8 cellular contexts compared by ENCODE assay signal in the genomic region with DNA sequence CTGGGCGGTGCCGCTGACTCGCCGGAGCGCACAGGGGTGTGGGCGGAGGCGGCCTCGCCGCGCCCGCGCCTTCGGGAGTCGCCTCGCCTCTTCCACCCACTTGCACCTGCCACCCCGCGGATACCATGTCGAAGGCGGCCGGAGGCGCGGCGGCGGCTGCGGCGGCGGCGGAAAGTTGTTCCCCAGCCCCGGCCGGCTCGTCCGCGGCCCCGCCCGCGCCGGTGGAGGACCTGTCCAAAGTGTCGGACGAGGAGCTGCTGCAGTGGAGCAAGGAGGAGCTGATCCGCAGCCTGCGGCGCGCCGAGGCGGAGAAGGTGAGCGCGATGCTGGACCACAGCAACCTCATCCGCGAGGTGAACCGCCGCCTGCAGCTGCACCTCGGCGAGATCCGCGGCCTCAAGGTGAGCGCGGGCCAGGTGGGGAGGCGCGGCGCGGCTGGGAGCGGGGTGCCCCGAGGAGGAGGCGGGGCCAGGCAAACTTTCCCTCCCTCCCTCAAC. TPM values are rescaled to one million over a fixed set of nuclear protein-coding genes. Genes with fewer than 3 reads are reported as not detected.
A peak's percentile ranks its signal among the peaks of the same experiment; 100 is the strongest.
DNase-seq lines count a peak whose midpoint lies in the region; ATAC-seq, FAIRE-seq and TF ChIP-seq lines count a peak whose summit lies in the region.

No MANE protein-coding gene starts in this region.

- H3K36me3 Mint-ChIP-seq in activated naive CD8-positive, alpha-beta T cell treated with anti-CD3 and anti-CD28 coated beads for 36 hours = no peaks in the 10 kb centered on the region

- H3K9me3 ChIP-seq in iPS-20b (ENCODE audit: insufficient read depth, low read depth, low read length) (no peaks in the 10 kb centered on the region), stomach smooth muscle (ENCODE audit: control insufficient read depth in 2 of 2, low read length in 2 of 2) (no peaks in the 10 kb centered on the region)

- no peak for FAIRE-seq in GM12891 (lab: Jason Lieb, UNC)

- H3K4me3 ChIP-seq in iPS-20b (ENCODE audit: low read length) (peak overlapping the region; percentile 68; the same call in 1 of the 2 replicates), stomach smooth muscle (ENCODE audit: low read length in 2 of 2) (peak overlapping the region; percentile 65 to 75)

- H3K27ac Mint-ChIP-seq in activated naive CD8-positive, alpha-beta T cell treated with anti-CD3 and anti-CD28 coated beads for 36 hours = no peak overlapping the region

- H3K9ac ChIP-seq in iPS-20b (ENCODE audit: low read depth, low read length) (no peak overlapping the region), stomach smooth muscle (ENCODE audit: low read length in 2 of 2) (no peak overlapping the region)

- H3K27me3 ChIP-seq in iPS-20b (ENCODE audit: insufficient read depth, low read length) = peaks cover 100% of the 10 kb centered on the region
- peaks cover 11 to 27% of the 10 kb centered on the region in 2 donors for H3K27me3 ChIP-seq in stomach smooth muscle (ENCODE audit: control insufficient read depth in 1 of 2, insufficient read depth in 2 of 2, low read length in 2 of 2)

- TF ChIP-seq POLR2A in GM12891 (IDR thresholded peaks at IDR 0.05; ENCODE audit: low read depth, low read length) = no peak

- H3K36me3 ChIP-seq in iPS-20b (ENCODE audit: insufficient read depth, low read depth, low read length) (no peaks in the 10 kb centered on the region), stomach smooth muscle (ENCODE audit: control insufficient read depth in 2 of 2, insufficient read depth in 2 of 2, low read length in 2 of 2) (no peaks in the 10 kb centered on the region)

- no peak overlapping the region for H3K27ac ChIP-seq in iPS-20b (ENCODE audit: low read length)
- H3K27ac ChIP-seq in stomach smooth muscle (ENCODE audit: low read length) = no peak overlapping the region

- DNase-seq in ELF-1 (ENCODE audit: low read depth, low spot score) (peak; percentile 59), GM12891 (ENCODE audit: insufficient read length, low spot score) (no peak), HuH-7 (ENCODE audit: low spot score) (no peak)
- peak; percentile 5 for DNase-seq in activated naive CD8-positive, alpha-beta T cell treated with anti-CD3 and anti-CD28 coated beads for 36 hours

- no peaks in the 10 kb centered on the region for H3K4me1 Mint-ChIP-seq in activated naive CD8-positive, alpha-beta T cell treated with anti-CD3 and anti-CD28 coated beads for 36 hours

- H3K9me3 Mint-ChIP-seq in activated naive CD8-positive, alpha-beta T cell treated with anti-CD3 and anti-CD28 coated beads for 36 hours = no peaks in the 10 kb centered on the region

- no peak overlapping the region for H3K4me3 Mint-ChIP-seq in activated naive CD8-positive, alpha-beta T cell treated with anti-CD3 and anti-CD28 coated beads for 36 hours

- ATAC-seq in HG02798 (IDR thresholded peaks at IDR 0.05; ENCODE audit: poor library complexity, unreplicated experiment) (peak; percentile 10), GM18870 (IDR thresholded peaks at IDR 0.05; ENCODE audit: unreplicated experiment) (no peak)

- H3K4me1 ChIP-seq in iPS-20b (ENCODE audit: insufficient read depth, low read length) (peaks cover 9% of the 10 kb centered on the region; the same call in 1 of the 2 replicates), stomach smooth muscle (ENCODE audit: control insufficient read depth, insufficient read depth, low read length) (peaks cover 15% of the 10 kb centered on the region)

- H3K27me3 Mint-ChIP-seq in activated naive CD8-positive, alpha-beta T cell treated with anti-CD3 and anti-CD28 coated beads for 36 hours = peaks cover 76% of the 10 kb centered on the region

TF ChIP-seq in GM12891, 5 proteins besides CTCF, POLR2A, EP300 and RAD21:
- no peak for TF ChIP-seq POU2F2 (IDR thresholded peaks at IDR 0.05; ENCODE audit: low read depth, low read length)
- no peak for TF ChIP-seq SPI1 (IDR thresholded peaks at IDR 0.05; ENCODE audit: low read depth, low read length)
- no peak for TF ChIP-seq PAX5 (IDR thresholded peaks at IDR 0.05; ENCODE audit: insufficient read depth, low read length, severe bottlenecking)
- TF ChIP-seq POLR2AphosphoS5 (IDR thresholded peaks at IDR 0.05; ENCODE audit: low read depth, low read length) = no peak
- no peak for TF ChIP-seq TAF1 (IDR thresholded peaks at IDR 0.05; ENCODE audit: low read depth, low read length)

RNA-seq across cellular contexts. Expression of a gene that starts 0.8 kb away (rescaled TPM):
- total RNA-seq in activated naive CD8-positive, alpha-beta T cell treated with anti-CD3 and anti-CD28 coated beads for 36 hours = not detected
- polyA plus RNA-seq in GM12891 (2012; ENCODE audit: low read depth, missing spikeins) = not detected

Comparison
In these comparisons a context has a peak if more than half of its experiments do, and no peak if none do; other contexts are left out.
1. DNase-seq: peak in ELF-1 (single experiment) and activated naive CD8-positive, alpha-beta T cell treated with anti-CD3 and anti-CD28 coated beads for 36 hours (single experiment); none in GM12891 (single experiment) and HuH-7 (single experiment).